8 cellular contexts compared by ENCODE assay signal in genomic region chr7:112204072-112204775, GRCh38. TPM values are rescaled to one million over a fixed set of nuclear protein-coding genes. Genes with fewer than 3 reads are reported as not detected.
DNase-seq lines count a peak whose midpoint lies in the region; ATAC-seq, FAIRE-seq and TF ChIP-seq lines count a peak whose summit lies in the region.

No MANE protein-coding gene starts in this region.

- no peak overlapping the region for H3K9ac ChIP-seq in K562 (ENCODE audit: insufficient read depth in 1 of 2, low read depth in 2 of 2, low read length in 2 of 2)

- peaks cover 44% of the 10 kb centered on the region for H3K4me1 Mint-ChIP-seq in activated naive CD4-positive, alpha-beta T cell treated with anti-CD3 and anti-CD28 coated beads, Interleukin-2, amount 10 ng/mL, durations not matched to agents 7 days and 5 days

- TF ChIP-seq CTCF in NB4 (IDR thresholded peaks at IDR 0.05; ENCODE audit: low read depth, low read length) (no peak), K562 (IDR thresholded peaks at IDR 0.05 in 2 of 3, conservative IDR thresholded peaks at IDR 0.05 in 1 of 3; ENCODE audit: insufficient read depth in 2 of 3, low read depth in 1 of 3, low read length in 3 of 3) (no peak), lung (IDR thresholded peaks at IDR 0.05; ENCODE audit: control extremely low read depth, extremely low read depth) (no peak), tibial artery (IDR thresholded peaks at IDR 0.05) (no peak)

- FAIRE-seq in K562 (lab: Jason Lieb, UNC): no peak

- H4K20me1 ChIP-seq in K562 (replicated peaks; ENCODE audit: control insufficient read depth, insufficient read depth, low read length): no peaks in the 10 kb centered on the region

- no peak overlapping the region for H2AFZ ChIP-seq in K562 (ENCODE audit: low read depth, low read length)

- peaks cover 24 to 26% of the 10 kb centered on the region in 2 experiments for H3K27me3 ChIP-seq in K562 (ENCODE audit: control insufficient read depth in 2 of 2, insufficient read depth in 2 of 2, low read length in 2 of 2)
- no peaks in the 10 kb centered on the region for H3K27me3 ChIP-seq in lung (ENCODE audit: control insufficient read depth, insufficient read depth)
- H3K27me3 ChIP-seq in tibial artery: no peaks in the 10 kb centered on the region

- in situ Hi-C loops in K562 (cut with MboI): no loop called here

- H3K27me3 Mint-ChIP-seq in activated naive CD4-positive, alpha-beta T cell treated with anti-CD3 and anti-CD28 coated beads, Interleukin-2, amount 10 ng/mL, durations not matched to agents 7 days and 5 days: peaks cover 42% of the 10 kb centered on the region

- H3K36me3 ChIP-seq in K562 (ENCODE audit: control insufficient read depth, insufficient read depth, low read length): no peaks in the 10 kb centered on the region
- no peaks in the 10 kb centered on the region for H3K36me3 ChIP-seq in lung (ENCODE audit: control insufficient read depth in 2 of 2, insufficient read depth in 2 of 2, low read length in 2 of 2)
- no peaks in the 10 kb centered on the region for H3K36me3 ChIP-seq in tibial artery

- intact Hi-C loops in K562 (cut with micrococcal nuclease): loop anchor here (10.0 kb wide), 2 partner anchors 211 to 291 kb away; no protein-coding TSS in a partner anchor
- intact Hi-C loops in tibial artery (cut with DNase I; ENCODE audit: low total_unique reads): loop anchor here (10.0 kb wide), 1 partner anchor 291 kb away; no protein-coding TSS in a partner anchor

- H3K27ac Mint-ChIP-seq in activated naive CD4-positive, alpha-beta T cell treated with anti-CD3 and anti-CD28 coated beads, Interleukin-2, amount 10 ng/mL, durations not matched to agents 7 days and 5 days: no peak overlapping the region

- WGBS in K562 (ENCODE audit: insufficient coverage, low coverage, missing lambda C conversion rate): 2% methylated on average over 12 of the region's 12 CpGs
- WGBS in lung, 2 donors: 3 to 4% methylated on average over 12 of the region's 12 CpGs

- no peaks in the 10 kb centered on the region for H3K9me3 Mint-ChIP-seq in activated naive CD4-positive, alpha-beta T cell treated with anti-CD3 and anti-CD28 coated beads, Interleukin-2, amount 10 ng/mL, durations not matched to agents 7 days and 5 days

- H3K9me1 ChIP-seq in K562 (ENCODE audit: control insufficient read depth, insufficient read depth, low read length): no peaks in the 10 kb centered on the region

- TF ChIP-seq RAD21 in K562 (CRISPR knock-in tag; conservative IDR thresholded peaks at IDR 0.05 in 1 of 2, IDR thresholded peaks at IDR 0.05 in 1 of 2): no peak

- H3K4me1 ChIP-seq in K562 (replicated peaks in 1 of 2; ENCODE audit: control insufficient read depth in 2 of 2, insufficient read depth in 2 of 2, low read length in 2 of 2) (peaks cover 12 to 16% of the 10 kb centered on the region in 2 experiments; a peak in 4 of 5 replicates), lung (ENCODE audit: control insufficient read depth in 2 of 2, insufficient read depth in 2 of 2, low read length in 2 of 2) (peaks cover 1 to 8% of the 10 kb centered on the region in 2 donors), tibial artery (peaks cover 0 to 26% (median 4%) of the 10 kb centered on the region in 4 donors)

- no peak for TF ChIP-seq EP300 in K562 (IDR thresholded peaks at IDR 0.05; ENCODE audit: low read length)

- H3K9me3 ChIP-seq in K562 (replicated peaks; ENCODE audit: control insufficient read depth, insufficient read depth, low read depth, low read length): no peaks in the 10 kb centered on the region
- H3K9me3 ChIP-seq in lung (ENCODE audit: control insufficient read depth in 2 of 2, insufficient read depth in 1 of 2, low read length in 1 of 2): no peaks in the 10 kb centered on the region
- no peaks in the 10 kb centered on the region for H3K9me3 ChIP-seq in tibial artery

- H3K36me3 Mint-ChIP-seq in activated naive CD4-positive, alpha-beta T cell treated with anti-CD3 and anti-CD28 coated beads, Interleukin-2, amount 10 ng/mL, durations not matched to agents 7 days and 5 days: no peaks in the 10 kb centered on the region

- no peak overlapping the region for H3K4me2 ChIP-seq in K562 (ENCODE audit: insufficient read depth, low read length)

- H3K79me2 ChIP-seq in K562 (ENCODE audit: control insufficient read depth, insufficient read depth, low read length): peaks cover 17% of the 10 kb centered on the region

- ATAC-seq in K562: no peak
- no peak for ATAC-seq in lung (ENCODE audit: insufficient read depth, low FRiP score)
- ATAC-seq in HG03442 (IDR thresholded peaks at IDR 0.05; ENCODE audit: unreplicated experiment): no peak

- H3K27ac ChIP-seq in K562 (ENCODE audit: extremely low read depth, low read depth, low read length) (no peak overlapping the region), lung (ENCODE audit: low read depth in 1 of 2, low read length in 1 of 2) (peak overlapping the region; percentile 80 to 92), tibial artery (peak overlapping the region; percentile 85 to 88)

- TF ChIP-seq POLR2A in NB4 (IDR thresholded peaks at IDR 0.05; ENCODE audit: extremely low read depth, insufficient read length) (no peak), K562 (conservative IDR thresholded peaks at IDR 0.05) (no peak)

- DNase-seq in DMS79 (lab: John Stamatoyannopoulos, UW) (peak; percentile 11), NB4 (ENCODE audit: low read depth) (no peak), K562 (ENCODE audit: extremely low read depth in 1 of 4, low spot score in 3 of 4) (no peak), lung (ENCODE audit: low spot score) (no peak), tibial artery (no peak), GM19240 (ENCODE audit: insufficient read length, low spot score) (no peak)
- DNase-seq in activated naive CD4-positive, alpha-beta T cell treated with anti-CD3 and anti-CD28 coated beads, Interleukin-2, amount 10 ng/mL, durations not matched to agents 7 days and 5 days: no peak

- no TSS peak for BruUV-seq in K562 (replicated peaks; lab: Mats Ljungman, UMichigan)

- CTCF ChIA-PET in K562 (lab: Yijun Ruan, JAX; ENCODE audit: low intra/inter-chr PET ratio): no interaction called here
- CTCF ChIA-PET in activated naive CD4-positive, alpha-beta T cell treated with anti-CD3 and anti-CD28 coated beads, Interleukin-2, amount 10 ng/mL, durations not matched to agents 7 days and 5 days (lab: Charles Lee): interaction anchor here (1.5 kb wide), 1 partner anchor 248 kb away, joined by 4 read pairs; no protein-coding TSS in a partner anchor

- H3K4me3 ChIP-seq in NB4 (ENCODE audit: low read depth, low read length): peak overlapping the region; percentile 80
- H3K4me3 ChIP-seq in K562: no peak overlapping the region
- peak overlapping the region; percentile 85 for H3K4me3 ChIP-seq in lung
- peak overlapping the region; percentile 87 to 91 for H3K4me3 ChIP-seq in tibial artery

- H3K4me3 Mint-ChIP-seq in activated naive CD4-positive, alpha-beta T cell treated with anti-CD3 and anti-CD28 coated beads, Interleukin-2, amount 10 ng/mL, durations not matched to agents 7 days and 5 days: no peak overlapping the region

- POLR2A ChIA-PET in K562 (lab: Yijun Ruan, JAX): interaction anchor here (0.6 to 4.0 kb wide), 3 partner anchors 11 to 247 kb away, joined by 3 to 14 read pairs (median 4); partner anchors contain the start of gene IFRD1

TF ChIP-seq in K562, 482 proteins besides CTCF, POLR2A, EP300 and RAD21 (continues in another document):
- TF ChIP-seq ZFP1 (CRISPR knock-in tag; IDR thresholded peaks at IDR 0.05) (no peak), FOXA1 (IDR thresholded peaks at IDR 0.05; ENCODE audit: borderline replicate concordance) (no peak), NFXL1 (CRISPR knock-in tag; IDR thresholded peaks at IDR 0.05) (no peak), ESRRA (IDR thresholded peaks at IDR 0.05; ENCODE audit: borderline replicate concordance, low read depth) (no peak)

RNA-seq across cellular contexts. Expression of gene DOCK4, which starts 2.0 kb away (rescaled TPM):
- total RNA-seq in K562 (2011; cell fraction: chromatin; rRNA removed; ENCODE audit: low replicate concordance): 15.9 and 23.4 TPM in 2 replicates
- total RNA-seq in K562 (2011; cell fraction: nucleolus; rRNA removed): 3.8 and 8.0 TPM in 2 replicates
- 10.6 and 11.6 TPM in 2 replicates for total RNA-seq in K562 (2011; cell fraction: nucleoplasm; rRNA removed)
- total RNA-seq in K562 (2014; rRNA removed) (1.5 and 2.0 TPM in 2 replicates), K562 (2014; rRNA removed; fragmentation: Illumina TruSeq; extraction: Trizol) (2.1 and 2.3 TPM in 2 replicates), K562 (2015; rRNA removed; fragmentation: Illumina TruSeq; extraction: Trizol) (1.7 and 2.1 TPM in 2 replicates), K562 (2021) (3.8 and 4.9 TPM in 2 replicates), lung (100 to 1,000 TPM in 1 of 2 donors, 10 to 100 TPM in 1; 59.2 to 163 TPM)
- polyA plus RNA-seq in K562 (2011; rRNA removed) (3.7 and 5.7 TPM in 2 replicates), K562 (2014; fragmentation: Illumina TruSeq; extraction: Trizol) (1.8 and 2.9 TPM in 2 replicates), K562 (2014; fragmentation: Nextera tagmentation; extraction: Ambion mirVana) (under 1 TPM; 0.42 to 0.45 TPM), K562 (2014; rRNA removed) (3.3 and 3.8 TPM in 2 replicates), lung (10 to 100 TPM; 18.7 to 21.4 TPM)
- polyA plus RNA-seq in K562 (2011; cell fraction: cytosol; rRNA removed): 1.2 and 1.7 TPM in 2 replicates
- 18.4 and 29.9 TPM in 2 replicates for polyA plus RNA-seq in K562 (2011; cell fraction: nucleus; rRNA removed)
- polyA plus RNA-seq in K562 (2012): 1.9 and 2.4 TPM in 2 replicates
- polyA minus RNA-seq in K562 (2011; rRNA and poly(A)+ RNA removed): 4.3 and 6.8 TPM in 2 replicates
- 1.1 and 1.2 TPM in 2 replicates for polyA minus RNA-seq in K562 (2011; cell fraction: cytosol; rRNA and poly(A)+ RNA removed)
- 10.6 and 13.5 TPM in 2 replicates for polyA minus RNA-seq in K562 (2011; cell fraction: nucleus; rRNA and poly(A)+ RNA removed)

RNA-seq across cellular contexts. Expression of gene ZNF277, which starts 2.3 kb away (rescaled TPM):
- 7.6 and 23.6 TPM in 2 replicates for total RNA-seq in K562 (2011; cell fraction: chromatin; rRNA removed; ENCODE audit: low replicate concordance)
- 11.6 and 14.0 TPM in 2 replicates for total RNA-seq in K562 (2011; cell fraction: nucleolus; rRNA removed)
- total RNA-seq in K562 (2011; cell fraction: nucleoplasm; rRNA removed): 13.6 and 16.2 TPM in 2 replicates
- total RNA-seq in K562 (2014; rRNA removed) (14.3 and 18.8 TPM in 2 replicates), K562 (2014; rRNA removed; fragmentation: Illumina TruSeq; extraction: Trizol) (33.5 and 42.0 TPM in 2 replicates), K562 (2015; rRNA removed; fragmentation: Illumina TruSeq; extraction: Trizol) (27.6 and 29.5 TPM in 2 replicates), K562 (2021) (18.5 and 20.3 TPM in 2 replicates), lung (10 to 100 TPM; 23.0 to 47.6 TPM)
- polyA plus RNA-seq in K562 (2011; rRNA removed) (25.0 and 28.7 TPM in 2 replicates), K562 (2014; fragmentation: Illumina TruSeq; extraction: Trizol) (29.4 and 29.8 TPM in 2 replicates), K562 (2014; fragmentation: Nextera tagmentation; extraction: Ambion mirVana) (10 to 100 TPM; 27.4 to 27.7 TPM), K562 (2014; rRNA removed) (19.3 and 20.7 TPM in 2 replicates), lung (10 to 100 TPM; 11.9 to 26.8 TPM)
- polyA plus RNA-seq in K562 (2011; cell fraction: cytosol; rRNA removed): 3.1 and 9.3 TPM in 2 replicates
- 4.4 and 7.7 TPM in 2 replicates for polyA plus RNA-seq in K562 (2011; cell fraction: nucleus; rRNA removed)
- 16.5 and 55.5 TPM in 2 replicates for polyA plus RNA-seq in K562 (2012)
- polyA minus RNA-seq in K562 (2011; rRNA and poly(A)+ RNA removed): 31.5 and 38.3 TPM in 2 replicates
- 18.6 and 19.1 TPM in 2 replicates for polyA minus RNA-seq in K562 (2011; cell fraction: cytosol; rRNA and poly(A)+ RNA removed)
- 17.2 and 19.0 TPM in 2 replicates for polyA minus RNA-seq in K562 (2011; cell fraction: nucleus; rRNA and poly(A)+ RNA removed)
